17 cellular contexts compared by ENCODE assay signal in genomic region chr5:122126711-122127385, GRCh38. TPM values are rescaled to one million over a fixed set of nuclear protein-coding genes. Genes with fewer than 3 reads are reported as not detected.
DNase-seq lines count a peak whose midpoint lies in the region; ATAC-seq and TF ChIP-seq lines count a peak whose summit lies in the region.
"Had no signal": no experiment of that assay in that cellular context is flagged by ENCODE, and none has a peak within 500 bp of the region (broad histone marks: within the 10 kb centered on the region; RNA-seq: fewer than 3 reads in every experiment).

No MANE protein-coding gene starts in this region.

- H3K4me3 ChIP-seq in MG63, result no peak overlapping the region
- peak overlapping the region in 3 of 4 donors; percentile 15 to 20 (median 20) for H3K4me3 ChIP-seq in esophagus muscularis mucosa
- no peak overlapping the region for H3K4me3 ChIP-seq in muscle layer of duodenum (ENCODE audit: low read depth in 1 of 2, low read length in 2 of 2)
- H3K4me3 ChIP-seq in thyroid gland (replicated peaks in 1 of 3), result no peak overlapping the region
- H3K4me3 ChIP-seq in WERI-Rb-1 (ENCODE audit: low read depth, low read length), result no peak overlapping the region
- no peak overlapping the region for H3K4me3 ChIP-seq in mucosa of descending colon

- no peak for TF ChIP-seq EP300 in esophagus muscularis mucosa (IDR thresholded peaks at IDR 0.05)

- TF ChIP-seq CTCF in esophagus muscularis mucosa (IDR thresholded peaks at IDR 0.05) (no peak), thyroid gland (IDR thresholded peaks at IDR 0.05) (no peak), WERI-Rb-1 (IDR thresholded peaks at IDR 0.05; ENCODE audit: low read depth, low read length) (no peak), mucosa of descending colon (IDR thresholded peaks at IDR 0.05) (no peak)

- no peaks in the 10 kb centered on the region for H3K36me3 ChIP-seq in MG63
- H3K36me3 ChIP-seq in esophagus muscularis mucosa, result no peaks in the 10 kb centered on the region
- H3K36me3 ChIP-seq in muscle layer of duodenum (ENCODE audit: control insufficient read depth in 1 of 2, insufficient read depth in 2 of 2, low read length in 2 of 2), result no peaks in the 10 kb centered on the region
- H3K36me3 ChIP-seq in thyroid gland, result no peaks in the 10 kb centered on the region
- no peaks in the 10 kb centered on the region for H3K36me3 ChIP-seq in WERI-Rb-1
- H3K36me3 ChIP-seq in mucosa of descending colon (ENCODE audit: low read depth), result no peaks in the 10 kb centered on the region

- 32% methylated on average over 11 of the region's 11 CpGs for WGBS in esophagus muscularis mucosa
- WGBS in thyroid gland, 2 donors, result 66 to 70% methylated on average over 11 of the region's 11 CpGs

- H3K9me3 ChIP-seq in MG63, result no peaks in the 10 kb centered on the region
- H3K9me3 ChIP-seq in esophagus muscularis mucosa, result no peaks in the 10 kb centered on the region
- H3K9me3 ChIP-seq in muscle layer of duodenum (ENCODE audit: control insufficient read depth in 1 of 2, low read length in 2 of 2), result no peaks in the 10 kb centered on the region
- H3K9me3 ChIP-seq in thyroid gland, result no peaks in the 10 kb centered on the region
- H3K9me3 ChIP-seq in WERI-Rb-1 (ENCODE audit: severe bottlenecking), result no peaks in the 10 kb centered on the region
- no peaks in the 10 kb centered on the region for H3K9me3 ChIP-seq in mucosa of descending colon

- H3K27ac ChIP-seq in esophagus muscularis mucosa (replicated peaks in 1 of 4) (peak overlapping the region; percentile 75 to 81 (median 78)), muscle layer of duodenum (ENCODE audit: low read length) (peak overlapping the region; percentile 41), thyroid gland (peak overlapping the region in 2 of 3 donors; percentile 0 to 2), WERI-Rb-1 (no peak overlapping the region)

- DNase-seq in MG63, result peak; percentile 54
- DNase-seq in esophagus muscularis mucosa (ENCODE audit: extremely low spot score), result no peak
- peak; percentile 16 to 38 for DNase-seq in thyroid gland
- DNase-seq in WERI-Rb-1, result no peak
- no peak for DNase-seq in HCEC 1CT
- DNase-seq in mucosa of descending colon, result no peak
- DNase-seq: activated CD8-positive, alpha-beta T cell treated with anti-CD3 and anti-CD28 coated beads for 36 hours; DMS53; effector CD8-positive, alpha-beta T cell; naive thymus-derived CD8-positive, alpha-beta T cell; NCI-H187; stimulated activated CD4-positive, alpha-beta T cell treated with anti-CD3 and anti-CD28 coated beads, Interleukin-4, amount 100 ng/mL, for 1 hour had no signal

- no peak for TF ChIP-seq POLR2A in esophagus muscularis mucosa (IDR thresholded peaks at IDR 0.05; ENCODE audit: low read depth)
- no peak for TF ChIP-seq POLR2A in thyroid gland (IDR thresholded peaks at IDR 0.05)

- H3K27me3 ChIP-seq in MG63, result no peaks in the 10 kb centered on the region
- no peaks in the 10 kb centered on the region for H3K27me3 ChIP-seq in esophagus muscularis mucosa
- no peaks in the 10 kb centered on the region for H3K27me3 ChIP-seq in muscle layer of duodenum (ENCODE audit: low read depth, low read length)
- no peaks in the 10 kb centered on the region for H3K27me3 ChIP-seq in thyroid gland
- no peaks in the 10 kb centered on the region for H3K27me3 ChIP-seq in WERI-Rb-1 (ENCODE audit: insufficient read depth, low read depth, severe bottlenecking)

- intact Hi-C loops in esophagus muscularis mucosa (cut with DNase I), result no loop called here
- intact Hi-C loops in thyroid gland (cut with DNase I), result no loop called here
- intact Hi-C loops in mucosa of descending colon (cut with DNase I, micrococcal nuclease), result no loop called here

- H3K4me1 ChIP-seq in esophagus muscularis mucosa, result peaks cover 0 to 47% (median 42%) of the 10 kb centered on the region in 4 donors
- peaks cover 0 to 19% of the 10 kb centered on the region in 2 donors for H3K4me1 ChIP-seq in muscle layer of duodenum (ENCODE audit: control insufficient read depth in 1 of 2, insufficient read depth in 2 of 2, low read length in 2 of 2)
- peaks cover 10 to 14% of the 10 kb centered on the region in 2 donors for H3K4me1 ChIP-seq in thyroid gland
- H3K4me1 ChIP-seq in mucosa of descending colon (ENCODE audit: low read depth), result no peaks in the 10 kb centered on the region

- ATAC-seq in mucosa of descending colon (no peak), GM18909 (IDR thresholded peaks at IDR 0.05; ENCODE audit: poor library complexity, unreplicated experiment) (no peak)
- ATAC-seq: activated CD8-positive, alpha-beta T cell treated with anti-CD3 and anti-CD28 coated beads for 36 hours; activated naive CD4-positive, alpha-beta T cell treated with anti-CD3 and anti-CD28 coated beads, Interleukin-2, amount 50 U/mL, for 72 hours; HepG2; naive thymus-derived CD8-positive, alpha-beta T cell had no signal

RNA-seq across cellular contexts. Expression of gene ZNF474, which starts 2.5 kb away (rescaled TPM):
- 0.10 and 0.20 TPM in 2 replicates for total RNA-seq in MG63 (2014; rRNA removed; shearing (Covaris generic); ENCODE audit: low replicate concordance)
- total RNA-seq in esophagus muscularis mucosa (1 to 10 TPM in 1 of 4 donors, under 1 TPM in 2, not detected in 1; 0.33 to 1.8 (median 0.71) TPM), thyroid gland (1 to 10 TPM in 1 of 4 donors, under 1 TPM in 2, not detected in 1; 0.33 to 1.5 (median 0.54) TPM), mucosa of descending colon (under 1 TPM in 2 of 3 donors, not detected in 1; 0.28 to 0.61 TPM)
- total RNA-seq: activated CD8-positive, alpha-beta T cell treated with anti-CD3 and anti-CD28 coated beads for 36 hours had no signal

RNA-seq across cellular contexts. Expression of gene LOX, which starts 48.8 kb away (rescaled TPM):
- total RNA-seq in MG63 (2014; rRNA removed; shearing (Covaris generic); ENCODE audit: low replicate concordance), result 334 and 360 TPM in 2 replicates
- total RNA-seq in esophagus muscularis mucosa (10 to 100 TPM in 2 of 4 donors, 1 to 10 TPM in 2; 6.6 to 15.2 (median 12.2) TPM), thyroid gland (10 to 100 TPM; 11.8 to 39.5 (median 34.2) TPM), mucosa of descending colon (1 to 10 TPM; 1.2 to 6.7 (median 4.6) TPM)
- total RNA-seq: activated CD8-positive, alpha-beta T cell treated with anti-CD3 and anti-CD28 coated beads for 36 hours; naive thymus-derived CD8-positive, alpha-beta T cell; T-helper 1 cell treated with Interleukin-12 subunit alpha and Interleukin-12 subunit beta and Interleukin-4 antibody, amounts not matched to agents 30 ng/mL and 1 ng/mL, for 36 hours had no signal

Comparison
In these comparisons a context has a peak if more than half of its experiments do, and no peak if none do; other contexts are left out.
1. DNase-seq: peak in MG63 (single experiment) and thyroid gland (2 of 2); none in esophagus muscularis mucosa (single experiment), WERI-Rb-1 (single experiment), HCEC 1CT (single experiment) and mucosa of descending colon (0 of 3).
2. H3K4me3 ChIP-seq: peak in esophagus muscularis mucosa (3 of 4); none in MG63 (single experiment), muscle layer of duodenum (0 of 2), thyroid gland (0 of 3), WERI-Rb-1 (single experiment) and mucosa of descending colon (single experiment).